ENCODE assay signal across 25 cellular contexts in genomic region chr11:33544593-33545373, GRCh38.
DNase-seq lines count a peak whose midpoint lies in the region; TF ChIP-seq lines count a peak whose summit lies in the region.
"Had no signal": no experiment of that assay in that cellular context is flagged by ENCODE, and none has a peak within 500 bp of the region (broad histone marks: within the 10 kb centered on the region; RNA-seq: fewer than 3 reads in every experiment).

No MANE protein-coding gene starts in this region.

- H3K9me3 Mint-ChIP-seq in Caco-2 (ENCODE audit: unreplicated experiment) = no peaks in the 10 kb centered on the region
- H3K9me3 Mint-ChIP-seq: CD8-positive, alpha-beta memory T cell; H9 had no signal

- no peaks in the 10 kb centered on the region for H3K36me3 ChIP-seq in esophagus muscularis mucosa
- no peaks in the 10 kb centered on the region for H3K36me3 ChIP-seq in neutrophil
- no peaks in the 10 kb centered on the region for H3K36me3 ChIP-seq in Caco-2 (ENCODE audit: control insufficient read depth, insufficient read depth, low read length)
- no peaks in the 10 kb centered on the region for H3K36me3 ChIP-seq in sigmoid colon
- H3K36me3 ChIP-seq: SJSA1 had no signal

- no peaks in the 10 kb centered on the region for H3K36me3 Mint-ChIP-seq in Caco-2 (ENCODE audit: insufficient read depth, unreplicated experiment)
- H3K36me3 Mint-ChIP-seq: CD8-positive, alpha-beta memory T cell had no signal

- H3K4me1 Mint-ChIP-seq in Caco-2 (ENCODE audit: low read depth, unreplicated experiment) = peaks cover 4% of the 10 kb centered on the region
- H3K4me1 Mint-ChIP-seq: CD8-positive, alpha-beta memory T cell had no signal

- no peak overlapping the region for H3K4me3 Mint-ChIP-seq in Caco-2 (ENCODE audit: unreplicated experiment)
- H3K4me3 Mint-ChIP-seq: CD8-positive, alpha-beta memory T cell; H9; T-helper 17 cell had no signal

- H3K4me3 ChIP-seq in esophagus muscularis mucosa (no peak overlapping the region), neutrophil (ENCODE audit: low read depth in 1 of 2, low read length in 1 of 2) (no peak overlapping the region), Caco-2 (ENCODE audit: low read depth, low read length) (no peak overlapping the region), sigmoid colon (no peak overlapping the region)
- H3K4me3 ChIP-seq: GM12878, SJSA1 had no signal

- intact Hi-C loops in esophagus muscularis mucosa (cut with DNase I) (loop anchor here (5.0 to 10.0 kb wide), 2 partner anchors 140 to 198 kb away; no protein-coding TSS in a partner anchor), Caco-2 (cut with micrococcal nuclease; ENCODE audit: unreplicated experiment) (no loop called here), sigmoid colon (cut with DNase I) (loop anchor here (5.0 kb wide), 1 partner anchor 198 kb away; no protein-coding TSS in a partner anchor)

- POLR2A ChIA-PET in Caco-2 (lab: Charles Lee) = no interaction called here

- DNase-seq in EH (ENCODE audit: low read depth) = peak; percentile 40
- DNase-seq in LHCN-M2 (ENCODE audit: low read depth) = peak; percentile 21
- peak; percentile 85 for DNase-seq in esophagus muscularis mucosa (ENCODE audit: extremely low spot score)
- no peak for DNase-seq in NCI-H510A (lab: John Stamatoyannopoulos, UW)
- no peak for DNase-seq in Caco-2
- no peak for DNase-seq in sigmoid colon
- DNase-seq in ureter (ENCODE audit: low spot score) = no peak
- DNase-seq: 8988T; AML-193; C1 segment of cervical spinal cord; CD8-positive, alpha-beta memory T cell; DMS53; H9; MV-4-11; NCI-H1105 treated with DMSO at 0.1 percent for 48 hours; NCI-H1694 treated with DMSO at 0.1 percent for 48 hours; NCI-H2081 treated with DMSO at 0.1 percent for 48 hours; NCI-H2171 treated with DMSO at 0.1 percent for 48 hours; NCI-H446 treated with DMSO at 0.1 percent for 48 hours; SW 1271; T-helper 17 cell had no signal

- H3K4me1 ChIP-seq in esophagus muscularis mucosa (no peaks in the 10 kb centered on the region), neutrophil (ENCODE audit: control insufficient read depth in 1 of 2, insufficient read depth in 1 of 2, low read depth in 1 of 2, low read length in 1 of 2) (peaks cover 77 to 97% of the 10 kb centered on the region in 2 experiments), Caco-2 (no peaks in the 10 kb centered on the region), sigmoid colon (no peaks in the 10 kb centered on the region)

- no peak overlapping the region for H3K27ac Mint-ChIP-seq in Caco-2 (ENCODE audit: unreplicated experiment)
- H3K27ac Mint-ChIP-seq: CD8-positive, alpha-beta memory T cell; H9; T-helper 17 cell had no signal

- TF ChIP-seq EP300 in esophagus muscularis mucosa (IDR thresholded peaks at IDR 0.05) = no peak
- TF ChIP-seq EP300 in sigmoid colon (IDR thresholded peaks at IDR 0.05) = no peak

- peaks cover 20% of the 10 kb centered on the region for H3K27me3 Mint-ChIP-seq in Caco-2 (ENCODE audit: insufficient read depth, unreplicated experiment)

- H3K9me3 ChIP-seq in esophagus muscularis mucosa (no peaks in the 10 kb centered on the region), neutrophil (no peaks in the 10 kb centered on the region), Caco-2 (no peaks in the 10 kb centered on the region), sigmoid colon (no peaks in the 10 kb centered on the region)
- H3K9me3 ChIP-seq: SJSA1 had no signal

- TF ChIP-seq CTCF in esophagus muscularis mucosa (IDR thresholded peaks at IDR 0.05) (no peak), neutrophil (IDR thresholded peaks at IDR 0.05) (no peak), Caco-2 (IDR thresholded peaks at IDR 0.05; ENCODE audit: insufficient read depth in 1 of 2, low read depth in 1 of 2, low read length in 1 of 2, severe bottlenecking in 1 of 2, unreplicated experiment in 1 of 2) (no peak), sigmoid colon (IDR thresholded peaks at IDR 0.05) (no peak)

- H3K27ac ChIP-seq in esophagus muscularis mucosa (replicated peaks in 1 of 4) (no peak overlapping the region), neutrophil (peak overlapping the region; percentile 62), sigmoid colon (no peak overlapping the region)
- H3K27ac ChIP-seq: KMS-11, SJSA1 had no signal

- H3K27me3 ChIP-seq in esophagus muscularis mucosa (peaks cover 0 to 5% (median 0%) of the 10 kb centered on the region in 4 donors), neutrophil (no peaks in the 10 kb centered on the region), Caco-2 (replicated peaks; ENCODE audit: control insufficient read depth, insufficient read depth, low read length) (no peaks in the 10 kb centered on the region), sigmoid colon (no peaks in the 10 kb centered on the region)
- H3K27me3 ChIP-seq: SJSA1 had no signal

- CTCF ChIA-PET in Caco-2 (lab: Charles Lee) = interaction anchor here (1.8 kb wide), 1 partner anchor 198 kb away, joined by 6 read pairs; no protein-coding TSS in a partner anchor

- TF ChIP-seq POLR2A in esophagus muscularis mucosa (IDR thresholded peaks at IDR 0.05; ENCODE audit: low read depth) (no peak), sigmoid colon (IDR thresholded peaks at IDR 0.05) (no peak)

- no TSS peak for BruUV-seq in Caco-2 (replicated peaks; lab: Mats Ljungman, UMichigan)

- WGBS in esophagus muscularis mucosa = 91% methylated on average over 15 of the region's 17 CpGs
- WGBS in sigmoid colon, 2 donors = 91 to 93% methylated on average over 17 of the region's 17 CpGs

Comparison
In these comparisons a context has a peak if more than half of its experiments do, and no peak if none do; other contexts are left out.
1. DNase-seq: peak in EH (single experiment), LHCN-M2 (single experiment) and esophagus muscularis mucosa (single experiment); none in NCI-H510A (single experiment), Caco-2 (0 of 2), sigmoid colon (single experiment) and ureter (single experiment).